In the genomic region with DNA sequence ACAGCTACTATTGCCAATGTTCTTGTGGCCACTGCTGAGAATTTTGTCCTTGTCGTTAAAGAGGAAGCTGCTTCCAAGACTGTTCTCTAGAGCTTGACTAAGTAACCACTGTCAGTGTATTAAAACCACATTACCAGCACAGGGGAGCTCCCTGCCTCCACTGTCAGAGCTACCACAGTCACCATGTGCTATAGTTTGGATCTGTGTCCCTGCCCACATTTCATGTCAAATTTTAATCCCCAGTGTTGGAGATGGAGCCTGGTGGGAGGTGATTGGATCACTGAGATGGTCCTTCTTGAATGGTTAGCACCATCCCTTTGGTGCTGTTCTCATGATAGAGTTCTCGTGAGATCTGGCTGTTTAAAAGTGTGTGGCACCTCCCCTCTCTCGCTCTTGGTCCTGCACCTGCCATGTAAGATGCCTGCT, we compare ENCODE assay signal across 7 cellular contexts.
A peak's percentile ranks its signal among the peaks of the same experiment; 100 is the strongest.
DNase-seq lines count a peak whose midpoint lies in the region; ATAC-seq lines count a peak whose summit lies in the region.

No MANE protein-coding gene starts in this region.

- ATAC-seq in GM19351 (IDR thresholded peaks at IDR 0.05; ENCODE audit: unreplicated experiment) (peak; percentile 89), HG03135 (IDR thresholded peaks at IDR 0.05; ENCODE audit: unreplicated experiment) (peak; percentile 70)

- DNase-seq in activated CD4-positive, alpha-beta T cell treated with anti-CD3 and anti-CD28 coated beads, Interleukin-2, amount 50 U/mL, for 48 hours: peak; percentile 47 to 49
- peak; percentile 6 to 12 for DNase-seq in stimulated activated CD8-positive, alpha-beta memory T cell treated with anti-CD3 and anti-CD28 coated beads, Interleukin-7, amount 100 ng/mL, for 4 hours (ENCODE audit: low read depth in 2 of 2)
- DNase-seq in SW 1271 (lab: John Stamatoyannopoulos, UW) (no peak), cortex of kidney (lab: John Stamatoyannopoulos, UW) (no peak), NCI-H345 treated with DMSO at 0.1 percent for 48 hours (lab: John Stamatoyannopoulos, UW; ENCODE audit: unreplicated experiment) (no peak)

Comparison
In these comparisons a context has a peak if more than half of its experiments do, and no peak if none do; other contexts are left out.
1. DNase-seq: peak in activated CD4-positive, alpha-beta T cell treated with anti-CD3 and anti-CD28 coated beads, Interleukin-2, amount 50 U/mL, for 48 hours (2 of 2) and stimulated activated CD8-positive, alpha-beta memory T cell treated with anti-CD3 and anti-CD28 coated beads, Interleukin-7, amount 100 ng/mL, for 4 hours (2 of 2); none in SW 1271 (0 of 2), cortex of kidney (single experiment) and NCI-H345 treated with DMSO at 0.1 percent for 48 hours (single experiment).